ENCODE assay signal across 7 cellular contexts in the genomic region with DNA sequence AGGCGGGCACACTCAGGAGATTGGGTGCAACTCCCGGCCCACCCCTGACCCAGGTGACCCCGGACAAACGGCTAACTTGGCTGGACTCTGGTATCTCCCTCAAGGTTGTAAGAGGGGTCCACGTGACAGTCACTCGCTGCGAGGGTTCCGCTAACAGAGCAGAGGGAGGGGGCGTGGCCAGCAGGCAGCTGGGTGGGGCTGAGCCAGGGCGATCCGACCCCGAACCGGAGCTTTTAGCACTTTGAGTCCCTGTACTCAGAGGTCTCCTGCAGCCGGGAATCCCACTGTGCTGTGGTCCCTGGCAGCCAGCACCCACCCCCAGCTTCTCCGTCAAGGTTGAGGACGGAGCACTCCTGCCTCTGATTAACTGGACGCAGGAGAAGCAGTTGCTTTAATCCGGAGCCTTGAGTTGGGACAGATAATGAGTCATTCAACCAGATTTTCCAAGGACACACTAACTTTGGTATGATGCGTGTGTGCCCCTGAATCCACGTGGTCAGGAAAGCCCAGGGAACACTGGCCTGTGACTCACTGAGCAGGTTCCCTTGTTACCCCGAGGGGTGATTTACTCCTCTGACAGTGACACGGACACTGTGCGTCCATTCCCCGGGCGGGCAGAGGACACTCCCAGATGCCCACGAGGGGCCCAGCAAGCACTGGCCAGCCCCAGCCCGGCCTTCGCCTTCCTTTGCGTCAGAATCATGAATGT. TPM values are rescaled to one million over a fixed set of nuclear protein-coding genes. Genes with fewer than 3 reads are reported as not detected.
DNase-seq lines count a peak whose midpoint lies in the region; ATAC-seq and TF ChIP-seq lines count a peak whose summit lies in the region.

No MANE protein-coding gene starts in this region.

- TF ChIP-seq CTCF in fibroblast of mammary gland (conservative IDR thresholded peaks at IDR 0.05; ENCODE audit: control insufficient read depth, insufficient read depth, low read depth, low read length) (no peak), progenitor cell of endocrine pancreas (IDR thresholded peaks at IDR 0.05; ENCODE audit: unreplicated experiment) (no peak)

- CTCF ChIA-PET in activated CD8-positive, alpha-beta T cell treated with anti-CD3 and anti-CD28 coated beads, Interleukin-2, amount 10 ng/mL, durations not matched to agents 7 days and 5 days (lab: Charles Lee): no interaction called here

- POLR2A ChIA-PET in activated CD8-positive, alpha-beta T cell treated with anti-CD3 and anti-CD28 coated beads, Interleukin-2, amount 10 ng/mL, durations not matched to agents 7 days and 5 days (lab: Charles Lee): no interaction called here

- H3K9me3 Mint-ChIP-seq in progenitor cell of endocrine pancreas (ENCODE audit: low read depth): no peaks in the 10 kb centered on the region
- peaks cover 8% of the 10 kb centered on the region for H3K9me3 Mint-ChIP-seq in activated CD8-positive, alpha-beta T cell treated with anti-CD3 and anti-CD28 coated beads, Interleukin-2, amount 10 ng/mL, durations not matched to agents 7 days and 5 days (ENCODE audit: insufficient read depth)

- peak overlapping the region; percentile 16 for H3K4me3 Mint-ChIP-seq in progenitor cell of endocrine pancreas (ENCODE audit: low read depth)
- no peak overlapping the region for H3K4me3 Mint-ChIP-seq in activated CD8-positive, alpha-beta T cell treated with anti-CD3 and anti-CD28 coated beads, Interleukin-2, amount 10 ng/mL, durations not matched to agents 7 days and 5 days

- peak; percentile 25 for DNase-seq in GOT3 (lab: John Stamatoyannopoulos, UW)
- DNase-seq in NCI-H226: peak; percentile 4
- peak; percentile 73 for DNase-seq in fibroblast of mammary gland (ENCODE audit: low read depth)
- no peak for DNase-seq in progenitor cell of endocrine pancreas (ENCODE audit: low spot score, unreplicated experiment)
- DNase-seq in activated CD8-positive, alpha-beta T cell treated with anti-CD3 and anti-CD28 coated beads, Interleukin-2, amount 10 ng/mL, durations not matched to agents 7 days and 5 days: no peak
- DNase-seq in 8988T: no peak

- no peak overlapping the region for H3K27ac Mint-ChIP-seq in progenitor cell of endocrine pancreas
- no peak overlapping the region for H3K27ac Mint-ChIP-seq in activated CD8-positive, alpha-beta T cell treated with anti-CD3 and anti-CD28 coated beads, Interleukin-2, amount 10 ng/mL, durations not matched to agents 7 days and 5 days

- no peaks in the 10 kb centered on the region for H3K4me1 Mint-ChIP-seq in progenitor cell of endocrine pancreas (ENCODE audit: low read depth)
- H3K4me1 Mint-ChIP-seq in activated CD8-positive, alpha-beta T cell treated with anti-CD3 and anti-CD28 coated beads, Interleukin-2, amount 10 ng/mL, durations not matched to agents 7 days and 5 days (ENCODE audit: low read depth): peaks cover 25% of the 10 kb centered on the region

- ATAC-seq in activated CD8-positive, alpha-beta T cell treated with anti-CD3 and anti-CD28 coated beads, Interleukin-2, amount 10 ng/mL, durations not matched to agents 7 days and 5 days: no peak
- ATAC-seq in GM21381 (IDR thresholded peaks at IDR 0.05; ENCODE audit: unreplicated experiment): no peak

- H3K27me3 Mint-ChIP-seq in progenitor cell of endocrine pancreas: peaks cover 16% of the 10 kb centered on the region
- H3K27me3 Mint-ChIP-seq in activated CD8-positive, alpha-beta T cell treated with anti-CD3 and anti-CD28 coated beads, Interleukin-2, amount 10 ng/mL, durations not matched to agents 7 days and 5 days (ENCODE audit: low read depth): peaks cover 1% of the 10 kb centered on the region

- no peaks in the 10 kb centered on the region for H3K36me3 Mint-ChIP-seq in progenitor cell of endocrine pancreas (ENCODE audit: insufficient read depth)
- H3K36me3 Mint-ChIP-seq in activated CD8-positive, alpha-beta T cell treated with anti-CD3 and anti-CD28 coated beads, Interleukin-2, amount 10 ng/mL, durations not matched to agents 7 days and 5 days (ENCODE audit: low read depth): peaks cover 58% of the 10 kb centered on the region

- no peak overlapping the region for H3K4me3 ChIP-seq in fibroblast of mammary gland (ENCODE audit: control insufficient read depth, low read depth, low read length)

RNA-seq across cellular contexts. Expression of a gene that starts 16.8 kb away (rescaled TPM):
- 0.16 and 0.17 TPM in 2 replicates for total RNA-seq in progenitor cell of endocrine pancreas
- 10 to 100 TPM; 35.6 to 40.9 TPM for total RNA-seq in activated CD8-positive, alpha-beta T cell treated with anti-CD3 and anti-CD28 coated beads, Interleukin-2, amount 10 ng/mL, durations not matched to agents 7 days and 5 days

RNA-seq across cellular contexts. Expression of a gene that starts 31.0 kb away (rescaled TPM):
- 32.4 and 32.5 TPM in 2 replicates for total RNA-seq in progenitor cell of endocrine pancreas
- 10 to 100 TPM; 16.8 to 17.4 TPM for total RNA-seq in activated CD8-positive, alpha-beta T cell treated with anti-CD3 and anti-CD28 coated beads, Interleukin-2, amount 10 ng/mL, durations not matched to agents 7 days and 5 days

Comparison
In these comparisons a context has a peak if more than half of its experiments do, and no peak if none do; other contexts are left out.
1. DNase-seq: peak in GOT3 (single experiment), NCI-H226 (single experiment) and fibroblast of mammary gland (single experiment); none in progenitor cell of endocrine pancreas (single experiment), activated CD8-positive, alpha-beta T cell treated with anti-CD3 and anti-CD28 coated beads, Interleukin-2, amount 10 ng/mL, durations not matched to agents 7 days and 5 days (single experiment) and 8988T (single experiment).
2. RNA of a gene that starts 16.8 kb away (total RNA-seq): 35.6 to 40.9 TPM in activated CD8-positive, alpha-beta T cell treated with anti-CD3 and anti-CD28 coated beads, Interleukin-2, amount 10 ng/mL, durations not matched to agents 7 days and 5 days; 0.16 to 0.17 TPM in progenitor cell of endocrine pancreas; every median in the first group is over 10 times any median in the second.